ENCODE assay signal across 21 cellular contexts in genomic region chr11:9103542-9104276, GRCh38. TPM values are rescaled to one million over a fixed set of nuclear protein-coding genes. Genes with fewer than 3 reads are reported as not detected.
DNase-seq lines count a peak whose midpoint lies in the region; ATAC-seq, FAIRE-seq and TF ChIP-seq lines count a peak whose summit lies in the region.
"Had no signal": no experiment of that assay in that cellular context is flagged by ENCODE, and none has a peak within 500 bp of the region (broad histone marks: within the 10 kb centered on the region; RNA-seq: fewer than 3 reads in every experiment).

No MANE protein-coding gene starts in this region.

- no peak for FAIRE-seq in A549 (lab: Jason Lieb, UNC)
- FAIRE-seq: D721Med, GM12891 had no signal

- TF ChIP-seq EP300 in A549 (IDR thresholded peaks at IDR 0.05) = no peak

- TF ChIP-seq CTCF in A549 (IDR thresholded peaks at IDR 0.05) (no peak), VCaP (conservative IDR thresholded peaks at IDR 0.05) (no peak), right lobe of liver (IDR thresholded peaks at IDR 0.05) (no peak), prostate gland (IDR thresholded peaks at IDR 0.05) (no peak)

- H3K4me1 ChIP-seq in A549 (peaks cover 3% of the 10 kb centered on the region; the same call in 1 of the 3 replicates), right lobe of liver (no peaks in the 10 kb centered on the region), prostate gland (replicated peaks) (peaks cover 8% of the 10 kb centered on the region)

- CTCF ChIA-PET in A549 (lab: Yijun Ruan, JAX) = interaction anchor here (0.9 to 1.7 kb wide), 3 partner anchors 10 to 88 kb away, joined by 3 to 4 read pairs (median 4); no protein-coding TSS in a partner anchor

- POLR2A ChIA-PET in A549 (lab: Yijun Ruan, JAX) = no interaction called here

- no peaks in the 10 kb centered on the region for H3K27me3 ChIP-seq in right lobe of liver
- no peaks in the 10 kb centered on the region for H3K27me3 ChIP-seq in prostate gland (replicated peaks; ENCODE audit: insufficient read depth)

- 79% methylated on average over 6 of the region's 7 CpGs for WGBS in A549 (ENCODE audit: missing lambda C conversion rate)
- 73% methylated on average over 3 of the region's 7 CpGs for WGBS in right lobe of liver (ENCODE audit: insufficient coverage, low coverage, low lambda C conversion rate, missing lambda C conversion rate)
- WGBS in prostate gland = 72% methylated on average over 7 of the region's 7 CpGs

- H3K4me3 ChIP-seq in A549 = no peak overlapping the region
- H3K4me3 ChIP-seq in right lobe of liver = no peak overlapping the region
- H3K4me3 ChIP-seq in prostate gland = no peak overlapping the region

- intact Hi-C loops in right lobe of liver (cut with DNase I) (no loop called here), prostate gland (cut with DNase I) (no loop called here)

- ATAC-seq in A549 (no peak; a peak in 1 of 6 replicates), right lobe of liver (peak in 3 of 4 donors; percentile 43 to 78 (median 67))

- no peak overlapping the region for H3K27ac ChIP-seq in A549
- peak overlapping the region; percentile 74 for H3K27ac ChIP-seq in VCaP
- H3K27ac ChIP-seq in right lobe of liver = no peak overlapping the region
- no peak overlapping the region for H3K27ac ChIP-seq in prostate gland

- TF ChIP-seq POLR2A in A549 (IDR thresholded peaks at IDR 0.05; ENCODE audit: low read length) = no peak
- no peak for TF ChIP-seq POLR2A in right lobe of liver (IDR thresholded peaks at IDR 0.05)
- no peak for TF ChIP-seq POLR2A in prostate gland (IDR thresholded peaks at IDR 0.05)

- H3K36me3 ChIP-seq in right lobe of liver = no peaks in the 10 kb centered on the region
- no peaks in the 10 kb centered on the region for H3K36me3 ChIP-seq in prostate gland

- TF ChIP-seq RAD21 in A549 (conservative IDR thresholded peaks at IDR 0.05 in 1 of 2, IDR thresholded peaks at IDR 0.05 in 1 of 2) = no peak

- DNase-seq in A549 (ENCODE audit: low read depth in 1 of 2, low spot score in 1 of 2) (peak in 1 of 2 experiments; percentile 16), right lobe of liver (peak in 1 of 3 donors; percentile 44), prostate gland (ENCODE audit: low spot score) (peak; percentile 51), activated T-cell treated with anti-CD3 and anti-CD28 coated beads for 4 hours (no peak), NCI-H69 (lab: John Stamatoyannopoulos, UW) (no peak), NCI-H2107 treated with DMSO at 0.1 percent for 48 hours (lab: John Stamatoyannopoulos, UW; ENCODE audit: unreplicated experiment) (no peak)
- DNase-seq: ACHN, C1 segment of cervical spinal cord, GOT3, Kasumi-1, MM.1S, NCI-H1092, NCI-H146, NCI-H2081, NCI-H748 treated with DMSO at 0.1 percent for 48 hours, SHP77 had no signal

- H3K4me2 ChIP-seq in A549 = peak overlapping the region; percentile 3; the same call in 1 of the 3 replicates

- H3K9me3 ChIP-seq in A549 (no peaks in the 10 kb centered on the region), right lobe of liver (no peaks in the 10 kb centered on the region), prostate gland (no peaks in the 10 kb centered on the region)

TF ChIP-seq in A549, 52 proteins besides CTCF, POLR2A, EP300 and RAD21:
- TF ChIP-seq NFE2L2 (conservative IDR thresholded peaks at IDR 0.05; ENCODE audit: low read length) (no peak), NR3C1 (IDR thresholded peaks at IDR 0.05) (no peak), CHD2 (IDR thresholded peaks at IDR 0.05; ENCODE audit: low read length, partially characterized antibody) (no peak), JUN (IDR thresholded peaks at IDR 0.05) (no peak), RARB (CRISPR knock-in tag; IDR thresholded peaks at IDR 0.05) (no peak), EHF (CRISPR knock-in tag; IDR thresholded peaks at IDR 0.05) (no peak), FOXS1 (CRISPR knock-in tag; IDR thresholded peaks at IDR 0.05) (no peak), TFCP2L1 (CRISPR knock-in tag; IDR thresholded peaks at IDR 0.05) (no peak), ESRRA (IDR thresholded peaks at IDR 0.05; ENCODE audit: borderline replicate concordance, low read length) (no peak), USF2 (IDR thresholded peaks at IDR 0.05) (no peak), MYC (IDR thresholded peaks at IDR 0.05; ENCODE audit: borderline replicate concordance, low read length) (no peak), HES2 (IDR thresholded peaks at IDR 0.05) (no peak)

RNA-seq across cellular contexts. Expression of gene SCUBE2, which starts 12.3 kb away (rescaled TPM):
- polyA plus RNA-seq in A549 (2011; rRNA removed) (0.63 and 1.4 TPM in 2 replicates), A549 (2017; fragmentation: RNase III; extraction: RNeasy Plus Mini Kit Qiagen cat#74134 plus additional on column Dnase treatment) (0.21 to 0.49 TPM (median 0.45 TPM) in 3 replicates)
- 0.26 TPM in 2 replicates for polyA plus RNA-seq in A549 (2012; cell fraction: cytosol; rRNA removed)
- polyA plus RNA-seq in A549 (2012; cell fraction: nucleus; rRNA removed) = 0.29 and 0.36 TPM in 2 replicates
- polyA minus RNA-seq in A549 (2011; rRNA and poly(A)+ RNA removed) = 1.3 TPM in 2 replicates
- total RNA-seq in right lobe of liver (1 to 10 TPM in 1 of 6 experiments, under 1 TPM in 5; 0.19 to 1.1 (median 0.32) TPM), prostate gland (100 to 1,000 TPM in 1 of 2 donors, 10 to 100 TPM in 1; 69.8 to 149 TPM)
- total RNA-seq: NCI-H460, OCI-LY7 had no signal

Comparison
In these comparisons a context has a peak if more than half of its experiments do, and no peak if none do; other contexts are left out.
1. ATAC-seq: peak in right lobe of liver (3 of 4); none in A549 (0 of 2).
2. RNA of gene SCUBE2, which starts 12.3 kb away (total RNA-seq): 69.8 to 149 TPM in prostate gland; 0.19 to 1.1 TPM in right lobe of liver; every median in the first group is over 10 times any median in the second.